8 cellular contexts compared by ENCODE assay signal in genomic region chr11:58577441-58578135, GRCh38. TPM values are rescaled to one million over a fixed set of nuclear protein-coding genes. Genes with fewer than 3 reads are reported as not detected.
DNase-seq lines count a peak whose midpoint lies in the region; TF ChIP-seq lines count a peak whose summit lies in the region.

No MANE protein-coding gene starts in this region.

- TF ChIP-seq CTCF in GM13976 (IDR thresholded peaks at IDR 0.05; ENCODE audit: borderline replicate concordance, control extremely low read depth, extremely low read depth, insufficient read depth, missing control alignments) (no peak), HFFc6 (IDR thresholded peaks at IDR 0.05) (no peak), NB4 (IDR thresholded peaks at IDR 0.05; ENCODE audit: low read depth, low read length) (no peak), mesothelial cell of epicardium (IDR thresholded peaks at IDR 0.05; ENCODE audit: unreplicated experiment) (no peak)

- peaks cover 22% of the 10 kb centered on the region for H3K36me3 Mint-ChIP-seq in HFFc6 (ENCODE audit: low read depth)
- no peaks in the 10 kb centered on the region for H3K36me3 Mint-ChIP-seq in mesothelial cell of epicardium

- peak overlapping the region; percentile 98 for H3K4me3 Mint-ChIP-seq in HFFc6
- H3K4me3 Mint-ChIP-seq in mesothelial cell of epicardium: peak overlapping the region; percentile 97

- DNase-seq in GM13976 (ENCODE audit: low spot score) (peak; percentile 54), HFFc6 (peak; percentile 82), NB4 (ENCODE audit: low read depth) (peak; percentile 95), mesothelial cell of epicardium (ENCODE audit: low spot score in 2 of 2, unreplicated experiment in 2 of 2) (peak in 1 of 2 experiments; percentile 64), NCI-H1436 (lab: John Stamatoyannopoulos, UW) (no peak)
- DNase-seq in activated CD4-positive, alpha-beta T cell treated with anti-CD3 and anti-CD28 coated beads for 48 hours: peak; percentile 83
- DNase-seq in stimulated activated CD8-positive, alpha-beta memory T cell treated with anti-CD3 and anti-CD28 coated beads, Interleukin-4, amount 100 ng/mL, for 1 hour (ENCODE audit: low read depth in 2 of 2, low spot score in 1 of 2): peak; percentile 65 to 66

- H3K27me3 Mint-ChIP-seq in HFFc6 (ENCODE audit: insufficient read depth) (no peaks in the 10 kb centered on the region), mesothelial cell of epicardium (ENCODE audit: low read depth) (no peaks in the 10 kb centered on the region)

- H3K4me3 ChIP-seq in NB4 (ENCODE audit: low read depth, low read length) (peak overlapping the region; percentile 74), duodenal mucosa (ENCODE audit: low read depth in 1 of 2, low read length in 2 of 2) (peak overlapping the region; percentile 90 to 92)

- H3K27me3 ChIP-seq in duodenal mucosa (ENCODE audit: control insufficient read depth in 1 of 2, insufficient read depth in 2 of 2, low read length in 2 of 2): no peaks in the 10 kb centered on the region

- H3K4me1 ChIP-seq in duodenal mucosa (ENCODE audit: control insufficient read depth in 1 of 2, insufficient read depth in 2 of 2, low read length in 2 of 2): peaks cover 36 to 45% of the 10 kb centered on the region in 2 donors

- peak overlapping the region; percentile 100 for H3K27ac Mint-ChIP-seq in HFFc6
- H3K27ac Mint-ChIP-seq in mesothelial cell of epicardium: peak overlapping the region; percentile 100

- H3K9ac ChIP-seq in duodenal mucosa (ENCODE audit: low read depth in 1 of 2, low read length in 2 of 2): peak overlapping the region; percentile 99

- H3K9me3 ChIP-seq in duodenal mucosa (ENCODE audit: control insufficient read depth in 1 of 2, low read length in 2 of 2): no peaks in the 10 kb centered on the region

- peak overlapping the region; percentile 99 for H3K27ac ChIP-seq in duodenal mucosa (ENCODE audit: low read depth, low read length)

- in situ Hi-C loops in GM13976 (cut with MboI; ENCODE audit: low sequenced_read_pairs, unreplicated experiment): no loop called here

- no peaks in the 10 kb centered on the region for H3K36me3 ChIP-seq in duodenal mucosa (ENCODE audit: control insufficient read depth in 1 of 2, insufficient read depth in 2 of 2, low read length in 2 of 2)

- no peaks in the 10 kb centered on the region for H3K9me3 Mint-ChIP-seq in HFFc6
- H3K9me3 Mint-ChIP-seq in mesothelial cell of epicardium: no peaks in the 10 kb centered on the region

- peak; percentile 56 for TF ChIP-seq POLR2A in NB4 (IDR thresholded peaks at IDR 0.05; ENCODE audit: extremely low read depth, insufficient read length)

- H3K4me1 Mint-ChIP-seq in HFFc6 (ENCODE audit: low read depth) (peaks cover 72% of the 10 kb centered on the region), mesothelial cell of epicardium (peaks cover 38% of the 10 kb centered on the region)

RNA-seq across cellular contexts. Expression of gene ZFP91, which starts 1.3 kb away (rescaled TPM):
- 10 to 100 TPM; 51.9 to 69.1 (median 59.4) TPM for total RNA-seq in HFFc6 (2021; fragmentation: NEBNext Ultra II Directional; extraction: Animal tissue kit (Norgen Biotek cat#: 25700))
- 39.6 to 41.0 TPM (median 39.7 TPM) in 3 replicates for total RNA-seq in mesothelial cell of epicardium

RNA-seq across cellular contexts. Expression of gene LPXN, which starts 1.9 kb away (rescaled TPM):
- 100 to 1,000 TPM in 4 of 6 experiments, 10 to 100 TPM in 2; 51.0 to 154 (median 119) TPM for total RNA-seq in HFFc6 (2021; fragmentation: NEBNext Ultra II Directional; extraction: Animal tissue kit (Norgen Biotek cat#: 25700))
- total RNA-seq in mesothelial cell of epicardium: 5.1 to 6.2 TPM (median 5.8 TPM) in 3 replicates

RNA-seq across cellular contexts. Expression of gene CNTF, which starts 44.9 kb away (rescaled TPM):
- total RNA-seq in HFFc6 (2021; fragmentation: NEBNext Ultra II Directional; extraction: Animal tissue kit (Norgen Biotek cat#: 25700)): 1 to 10 TPM in 4 of 6 experiments, under 1 TPM in 2; 0.91 to 1.7 (median 1.2) TPM
- 2.5 to 2.7 TPM (median 2.7 TPM) in 3 replicates for total RNA-seq in mesothelial cell of epicardium
